In genomic region chr18:50313031-50313607, GRCh38 we compare ENCODE assay signal across 12 cellular contexts. TPM values are rescaled to one million over a fixed set of nuclear protein-coding genes. Genes with fewer than 3 reads are reported as not detected.
DNase-seq lines count a peak whose midpoint lies in the region; ATAC-seq, FAIRE-seq and TF ChIP-seq lines count a peak whose summit lies in the region.
"Had no signal": no experiment of that assay in that cellular context is flagged by ENCODE, and none has a peak within 500 bp of the region (broad histone marks: within the 10 kb centered on the region; RNA-seq: fewer than 3 reads in every experiment).

No MANE protein-coding gene starts in this region.

- H3K27me3 ChIP-seq in GM12878 (replicated peaks in 1 of 2; ENCODE audit: control insufficient read depth in 2 of 2, insufficient read depth in 2 of 2, low read length in 1 of 2) (no peaks in the 10 kb centered on the region), hepatocyte (no peaks in the 10 kb centered on the region), PC-9 (ENCODE audit: insufficient read depth, low read depth) (no peaks in the 10 kb centered on the region)

- FAIRE-seq in GM12878 (lab: Jason Lieb, UNC), result no peak

- H3K9me3 ChIP-seq in GM12878 (replicated peaks; ENCODE audit: control insufficient read depth, insufficient read depth, low read length), result peaks cover 9% of the 10 kb centered on the region
- H3K9me3 ChIP-seq in hepatocyte (ENCODE audit: low read depth), result no peaks in the 10 kb centered on the region
- H3K9me3 ChIP-seq in PC-9 (ENCODE audit: insufficient read depth, low read depth), result no peaks in the 10 kb centered on the region

- POLR2A ChIA-PET in GM12878 (lab: Charles Lee) (interaction anchor here (0.5 to 4.5 kb wide), 4 partner anchors 14 to 68 kb away, joined by 3 to 32 read pairs (median 10); partner anchors contain the start of gene MBD1), PC-9 (lab: Charles Lee; ENCODE audit: unreplicated experiment) (no interaction called here), RWPE1 (lab: Yijun Ruan, JAX; ENCODE audit: low non-redundant PET) (no interaction called here)

- no peak for TF ChIP-seq RAD21 in GM12878 (IDR thresholded peaks at IDR 0.05; ENCODE audit: insufficient read depth, low read depth, low read length)

- CTCF ChIA-PET in GM12878 (lab: Yijun Ruan, JAX), result interaction anchor here (1.0 to 6.6 kb wide), 6 partner anchors 10 to 94 kb away, joined by 3 to 83 read pairs (median 5); partner anchors contain the start of gene MBD1
- CTCF ChIA-PET in PC-9 (lab: Charles Lee), result no interaction called here
- CTCF ChIA-PET in RWPE1 (lab: Yijun Ruan, JAX), result no interaction called here

- TF ChIP-seq CTCF in GM12878 (IDR thresholded peaks at IDR 0.05 in 2 of 3, conservative IDR thresholded peaks at IDR 0.05 in 1 of 3; ENCODE audit: control insufficient read depth in 2 of 3, extremely low read depth in 1 of 3, insufficient read depth in 1 of 3, low read depth in 3 of 3, low read length in 3 of 3), result no peak
- TF ChIP-seq CTCF in hepatocyte (IDR thresholded peaks at IDR 0.05; ENCODE audit: poor library complexity), result no peak
- no peak for TF ChIP-seq CTCF in PC-9 (conservative IDR thresholded peaks at IDR 0.05)
- no peak for TF ChIP-seq CTCF in RWPE1 (conservative IDR thresholded peaks at IDR 0.05; ENCODE audit: low read depth)

- peak; percentile 73 for DNase-seq in GM12878 (ENCODE audit: low read depth, low spot score)
- DNase-seq in hepatocyte (ENCODE audit: low spot score), result no peak
- DNase-seq in PC-9, result no peak
- DNase-seq in activated T-cell treated with anti-CD3 and anti-CD28 coated beads, Interleukin-2, amount 50 U/mL, for 72 hours, result no peak
- DNase-seq in RWPE1 (ENCODE audit: low spot score), result no peak
- DNase-seq: activated CD4-positive, alpha-beta T cell treated with anti-CD3 and anti-CD28 coated beads, Interleukin-2, amount 10 ng/mL, durations not matched to agents 7 days and 5 days; activated naive CD4-positive, alpha-beta T cell treated with anti-CD3 and anti-CD28 coated beads for 36 hours had no signal

- H3K9me3 Mint-ChIP-seq in activated T-cell treated with anti-CD3 and anti-CD28 coated beads, Interleukin-2, amount 50 U/mL, for 72 hours, result no peaks in the 10 kb centered on the region
- H3K9me3 Mint-ChIP-seq: activated naive CD4-positive, alpha-beta T cell treated with anti-CD3 and anti-CD28 coated beads for 36 hours had no signal

- peak overlapping the region; percentile 85 for H3K4me2 ChIP-seq in GM12878 (ENCODE audit: control insufficient read depth, insufficient read depth)
- H3K4me2 ChIP-seq in hepatocyte, result no peak overlapping the region
- no peak overlapping the region for H3K4me2 ChIP-seq in PC-9

- TF ChIP-seq POLR2A in GM12878 (IDR thresholded peaks at IDR 0.05; ENCODE audit: low read depth, low read length), result no peak

- no peak overlapping the region for H3K4me3 ChIP-seq in GM12878
- no peak overlapping the region for H3K4me3 ChIP-seq in hepatocyte
- H3K4me3 ChIP-seq in PC-9, result no peak overlapping the region

- H3K27ac Mint-ChIP-seq in activated T-cell treated with anti-CD3 and anti-CD28 coated beads, Interleukin-2, amount 50 U/mL, for 72 hours, result no peak overlapping the region
- H3K27ac Mint-ChIP-seq: activated CD4-positive, alpha-beta T cell treated with anti-CD3 and anti-CD28 coated beads, Interleukin-2, amount 10 ng/mL, durations not matched to agents 7 days and 5 days; activated naive CD4-positive, alpha-beta T cell treated with anti-CD3 and anti-CD28 coated beads for 36 hours had no signal

- no peak overlapping the region for H3K4me3 Mint-ChIP-seq in activated T-cell treated with anti-CD3 and anti-CD28 coated beads, Interleukin-2, amount 50 U/mL, for 72 hours
- H3K4me3 Mint-ChIP-seq: activated CD4-positive, alpha-beta T cell treated with anti-CD3 and anti-CD28 coated beads, Interleukin-2, amount 10 ng/mL, durations not matched to agents 7 days and 5 days; activated naive CD4-positive, alpha-beta T cell treated with anti-CD3 and anti-CD28 coated beads for 36 hours; CD14-positive monocyte had no signal

- WGBS in GM12878 (ENCODE audit: insufficient coverage, insufficient replicate concordance, low lambda C conversion rate, missing lambda C conversion rate), result 0% methylated on average over 2 of the region's 2 CpGs
- 92% methylated on average over 2 of the region's 2 CpGs for WGBS in hepatocyte (ENCODE audit: low lambda C conversion rate, missing lambda C conversion rate)

- no peak overlapping the region for H2AFZ ChIP-seq in GM12878 (ENCODE audit: control insufficient read depth, low read depth, low read length)
- no peak overlapping the region for H2AFZ ChIP-seq in hepatocyte
- no peak overlapping the region for H2AFZ ChIP-seq in PC-9

- TF ChIP-seq EP300 in GM12878 (IDR thresholded peaks at IDR 0.05; ENCODE audit: borderline replicate concordance in 1 of 2, control insufficient read depth in 1 of 2, low read depth in 2 of 2, low read length in 2 of 2), result peak in 1 of 2 experiments; percentile 71; a peak in 2 of 4 replicates

- peak; percentile 30 for ATAC-seq in GM18511 (IDR thresholded peaks at IDR 0.05; ENCODE audit: unreplicated experiment)
- peak; percentile 20 for ATAC-seq in GM21529 (IDR thresholded peaks at IDR 0.05; ENCODE audit: unreplicated experiment)
- ATAC-seq in HG03139 (IDR thresholded peaks at IDR 0.05; ENCODE audit: unreplicated experiment), result peak; percentile 25
- ATAC-seq in GM12878, result peak; percentile 48
- ATAC-seq in activated T-cell treated with anti-CD3 and anti-CD28 coated beads, Interleukin-2, amount 50 U/mL, for 72 hours (replicated peaks in 1 of 2), result no peak
- ATAC-seq: HCT116 had no signal

- H4K20me1 ChIP-seq in GM12878 (ENCODE audit: control insufficient read depth, insufficient read depth), result no peaks in the 10 kb centered on the region
- H4K20me1 ChIP-seq in hepatocyte (ENCODE audit: insufficient read depth, poor library complexity, severe bottlenecking), result no peaks in the 10 kb centered on the region
- H4K20me1 ChIP-seq in PC-9 (ENCODE audit: insufficient read depth), result no peaks in the 10 kb centered on the region

- no peaks in the 10 kb centered on the region for H3K36me3 Mint-ChIP-seq in activated T-cell treated with anti-CD3 and anti-CD28 coated beads, Interleukin-2, amount 50 U/mL, for 72 hours (ENCODE audit: insufficient read depth in 2 of 2)

- no TSS peak for BruUV-seq in GM12878 (replicated peaks; lab: Mats Ljungman, UMichigan)
- no TSS peak for BruUV-seq in PC-9 (replicated peaks; lab: Mats Ljungman, UMichigan)

- intact Hi-C loops in GM12878 (cut with micrococcal nuclease; ENCODE audit: unreplicated experiment), result no loop called here
- intact Hi-C loops in PC-9 (cut with micrococcal nuclease; ENCODE audit: unreplicated experiment), result no loop called here

- H3F3A ChIP-seq in PC-9 (ENCODE audit: insufficient read depth, low read depth), result peaks cover 11% of the 10 kb centered on the region

- H3K9me2 ChIP-seq in hepatocyte (replicated peaks; ENCODE audit: insufficient read depth) (no peaks in the 10 kb centered on the region), PC-9 (ENCODE audit: insufficient read depth) (no peaks in the 10 kb centered on the region)

- H3K27ac ChIP-seq in GM12878 (ENCODE audit: control insufficient read depth, insufficient read depth), result peak overlapping the region; percentile 95
- no peak overlapping the region for H3K27ac ChIP-seq in hepatocyte
- H3K27ac ChIP-seq in PC-9, result no peak overlapping the region
- no peak overlapping the region for H3K27ac ChIP-seq in RWPE1

- RAD21 ChIA-PET in GM12878 (lab: Charles Lee; ENCODE audit: unreplicated experiment), result interaction anchor here (0.6 to 6.6 kb wide), 5 partner anchors 13 to 175 kb away, joined by 3 to 125 read pairs (median 4); partner anchors contain the start of gene MBD1

- SMC1A ChIA-PET in GM12878 (lab: Charles Lee; ENCODE audit: uncharacterized antibody, unreplicated experiment), result interaction anchor here (1.1 to 8.7 kb wide), 7 partner anchors 15 to 214 kb away, joined by 3 to 145 read pairs (median 13); no protein-coding TSS in a partner anchor

- in situ Hi-C loops in GM12878 (cut with MboI), result no loop called here

- H3K27me3 Mint-ChIP-seq in activated T-cell treated with anti-CD3 and anti-CD28 coated beads, Interleukin-2, amount 50 U/mL, for 72 hours (ENCODE audit: low read depth), result peaks cover 14% of the 10 kb centered on the region

- no peaks in the 10 kb centered on the region for H3K79me2 ChIP-seq in GM12878 (ENCODE audit: control insufficient read depth, insufficient read depth, low read length)
- no peaks in the 10 kb centered on the region for H3K79me2 ChIP-seq in hepatocyte
- H3K79me2 ChIP-seq in PC-9 (ENCODE audit: low read depth), result no peaks in the 10 kb centered on the region

- no peaks in the 10 kb centered on the region for H3K4me1 Mint-ChIP-seq in activated T-cell treated with anti-CD3 and anti-CD28 coated beads, Interleukin-2, amount 50 U/mL, for 72 hours (ENCODE audit: low read depth)

- peak overlapping the region; percentile 40; the same call in 1 of the 2 replicates for H3K9ac ChIP-seq in GM12878 (ENCODE audit: control insufficient read depth, insufficient read depth, low read length)

- H3K36me3 ChIP-seq in GM12878 (ENCODE audit: control insufficient read depth in 2 of 2, insufficient read depth in 2 of 2, low read length in 1 of 2) (no peaks in the 10 kb centered on the region), hepatocyte (replicated peaks; ENCODE audit: insufficient read depth, low read depth) (no peaks in the 10 kb centered on the region), PC-9 (ENCODE audit: low read depth) (no peaks in the 10 kb centered on the region)

- H3K4me1 ChIP-seq in GM12878 (ENCODE audit: control insufficient read depth, insufficient read depth, low read length) (peaks cover 73% of the 10 kb centered on the region), hepatocyte (ENCODE audit: insufficient read depth) (no peaks in the 10 kb centered on the region), PC-9 (replicated peaks; ENCODE audit: insufficient read depth) (peaks cover 10% of the 10 kb centered on the region)

RNA-seq across cellular contexts. Expression of gene CXXC1, which starts 25.6 kb away (rescaled TPM):
- 110 and 131 TPM in 2 replicates for total RNA-seq in GM12878 (2013; cell fraction: nucleolus; rRNA removed)
- total RNA-seq in GM12878 (2014; rRNA removed), result 81.1 and 82.1 TPM in 2 replicates
- 48.5 and 51.2 TPM in 2 replicates for total RNA-seq in GM12878 (2014; rRNA removed; fragmentation: Illumina TruSeq; extraction: Trizol)
- 160 and 180 TPM in 2 replicates for total RNA-seq in GM12878 (2021)
- 96.5 TPM for polyA plus RNA-seq in GM12878 (2011; ENCODE audit: low read depth)
- polyA plus RNA-seq in GM12878 (2011; rRNA removed), result 58.3 and 106 TPM in 2 replicates
- 179 and 292 TPM in 2 replicates for polyA plus RNA-seq in GM12878 (2011; cell fraction: cytosol; rRNA removed)
- polyA plus RNA-seq in GM12878 (2011; cell fraction: nucleus; rRNA removed), result 1,325 and 1,540 TPM in 2 replicates
- 187 and 242 TPM in 2 replicates for polyA plus RNA-seq in GM12878 (2012)
- 56.4 and 70.0 TPM in 2 replicates for polyA plus RNA-seq in GM12878 (2014; fragmentation: Illumina TruSeq; extraction: Trizol)
- polyA plus RNA-seq in GM12878 (2014; fragmentation: Nextera tagmentation; extraction: Ambion mirVana), result 10 to 100 TPM in 1 of 2 experiments, 1 to 10 TPM in 1; 9.2 to 17.0 TPM
- 161 and 206 TPM in 2 replicates for polyA plus RNA-seq in GM12878 (2014; rRNA removed)
- polyA plus RNA-seq in GM12878 (2016; fragmentation: Nextera tagmentation; extraction: Ambion mirVana), result 100 to 1,000 TPM; 147 to 148 TPM
- polyA minus RNA-seq in GM12878 (2011; rRNA and poly(A)+ RNA removed), result 65.9 and 109 TPM in 2 replicates
- polyA minus RNA-seq in GM12878 (2011; cell fraction: cytosol; rRNA and poly(A)+ RNA removed), result 35.4 and 47.8 TPM in 2 replicates
- polyA minus RNA-seq in GM12878 (2011; cell fraction: nucleus; rRNA and poly(A)+ RNA removed), result 83.8 and 143 TPM in 2 replicates
- 33.3 and 52.7 TPM in 2 replicates for total RNA-seq in hepatocyte
- polyA plus RNA-seq in hepatocyte, result 68.3 and 89.3 TPM in 2 replicates
- 48.2 and 54.7 TPM in 2 replicates for total RNA-seq in PC-9 (2021)
- 100 to 1,000 TPM in 1 of 2 donors, 10 to 100 TPM in 1; 92.5 to 103 TPM for total RNA-seq in activated T-cell treated with anti-CD3 and anti-CD28 coated beads, Interleukin-2, amount 50 U/mL, for 72 hours

RNA-seq across cellular contexts. Expression of gene MBD1, which starts 31.8 kb away (rescaled TPM):
- 197 and 225 TPM in 2 replicates for total RNA-seq in GM12878 (2013; cell fraction: nucleolus; rRNA removed)
- total RNA-seq in GM12878 (2014; rRNA removed) (56.9 and 59.9 TPM in 2 replicates), GM12878 (2014; rRNA removed; fragmentation: Illumina TruSeq; extraction: Trizol) (35.4 and 39.2 TPM in 2 replicates), GM12878 (2021) (83.0 and 97.7 TPM in 2 replicates), hepatocyte (38.8 and 53.1 TPM in 2 replicates), PC-9 (2021) (43.2 and 43.5 TPM in 2 replicates)
- 42.0 TPM for polyA plus RNA-seq in GM12878 (2011; ENCODE audit: low read depth)
- polyA plus RNA-seq in GM12878 (2011; rRNA removed) (61.3 and 91.0 TPM in 2 replicates), GM12878 (2014; fragmentation: Illumina TruSeq; extraction: Trizol) (40.6 and 45.4 TPM in 2 replicates), GM12878 (2014; fragmentation: Nextera tagmentation; extraction: Ambion mirVana) (10 to 100 TPM in 1 of 2 experiments, 1 to 10 TPM in 1; 8.4 to 12.4 TPM), GM12878 (2014; rRNA removed) (79.0 and 92.6 TPM in 2 replicates), GM12878 (2016; fragmentation: Nextera tagmentation; extraction: Ambion mirVana) (10 to 100 TPM; 59.8 to 60.2 TPM), hepatocyte (53.0 and 54.2 TPM in 2 replicates)
- 84.2 and 109 TPM in 2 replicates for polyA plus RNA-seq in GM12878 (2011; cell fraction: cytosol; rRNA removed)
- 621 and 682 TPM in 2 replicates for polyA plus RNA-seq in GM12878 (2011; cell fraction: nucleus; rRNA removed)
- polyA plus RNA-seq in GM12878 (2012), result 82.8 and 83.1 TPM in 2 replicates
- polyA minus RNA-seq in GM12878 (2011; rRNA and poly(A)+ RNA removed), result 60.2 and 100 TPM in 2 replicates
- polyA minus RNA-seq in GM12878 (2011; cell fraction: cytosol; rRNA and poly(A)+ RNA removed), result 40.6 and 44.4 TPM in 2 replicates
- polyA minus RNA-seq in GM12878 (2011; cell fraction: nucleus; rRNA and poly(A)+ RNA removed), result 124 and 168 TPM in 2 replicates
- total RNA-seq in activated T-cell treated with anti-CD3 and anti-CD28 coated beads, Interleukin-2, amount 50 U/mL, for 72 hours, result 10 to 100 TPM; 88.5 to 94.9 TPM

RNA-seq across cellular contexts. Expression of gene CFAP53, which starts 46.8 kb away (rescaled TPM):
- 1.3 TPM in 2 replicates for total RNA-seq in GM12878 (2013; cell fraction: nucleolus; rRNA removed)
- total RNA-seq in GM12878 (2014; rRNA removed) (not detected in 2 replicates), GM12878 (2014; rRNA removed; fragmentation: Illumina TruSeq; extraction: Trizol) (0.09 TPM in 2 replicates), GM12878 (2021) (0.26 TPM in 1 of 2 replicates, not detected in the other), hepatocyte (0.24 and 0.50 TPM in 2 replicates), PC-9 (2021) (1.9 and 2.1 TPM in 2 replicates)
- not detected for polyA plus RNA-seq in GM12878 (2011; ENCODE audit: low read depth)
- polyA plus RNA-seq in GM12878 (2011; rRNA removed) (0.30 and 0.48 TPM in 2 replicates), GM12878 (2014; fragmentation: Illumina TruSeq; extraction: Trizol) (0.12 TPM in 1 of 2 replicates, not detected in the other), GM12878 (2014; fragmentation: Nextera tagmentation; extraction: Ambion mirVana) (under 1 TPM; 0.05 to 0.06 TPM), GM12878 (2014; rRNA removed) (0.13 TPM in 1 of 2 replicates, not detected in the other), GM12878 (2016; fragmentation: Nextera tagmentation; extraction: Ambion mirVana) (under 1 TPM; 0.10 to 0.31 TPM), hepatocyte (0.24 and 0.86 TPM in 2 replicates)
- polyA plus RNA-seq in GM12878 (2011; cell fraction: cytosol; rRNA removed), result 0.12 and 0.13 TPM in 2 replicates
- 0.41 and 0.69 TPM in 2 replicates for polyA plus RNA-seq in GM12878 (2011; cell fraction: nucleus; rRNA removed)
- 0.08 and 0.24 TPM in 2 replicates for polyA plus RNA-seq in GM12878 (2012)
- polyA minus RNA-seq in GM12878 (2011; rRNA and poly(A)+ RNA removed), result 0.10 and 0.22 TPM in 2 replicates
- not detected in 2 replicates for polyA minus RNA-seq in GM12878 (2011; cell fraction: cytosol; rRNA and poly(A)+ RNA removed)
- polyA minus RNA-seq in GM12878 (2011; cell fraction: nucleus; rRNA and poly(A)+ RNA removed), result 0.19 and 0.24 TPM in 2 replicates
- total RNA-seq in activated T-cell treated with anti-CD3 and anti-CD28 coated beads, Interleukin-2, amount 50 U/mL, for 72 hours, result 1 to 10 TPM in 1 of 2 donors, under 1 TPM in 1; 0.97 to 1.6 TPM

Comparison
In these comparisons a context has a peak if more than half of its experiments do, and no peak if none do; other contexts are left out.
1. ATAC-seq: peak in GM18511 (single experiment), GM21529 (single experiment), HG03139 (single experiment) and GM12878 (single experiment); none in activated T-cell treated with anti-CD3 and anti-CD28 coated beads, Interleukin-2, amount 50 U/mL, for 72 hours (0 of 2).